9 cellular contexts compared by ENCODE assay signal in the genomic region with DNA sequence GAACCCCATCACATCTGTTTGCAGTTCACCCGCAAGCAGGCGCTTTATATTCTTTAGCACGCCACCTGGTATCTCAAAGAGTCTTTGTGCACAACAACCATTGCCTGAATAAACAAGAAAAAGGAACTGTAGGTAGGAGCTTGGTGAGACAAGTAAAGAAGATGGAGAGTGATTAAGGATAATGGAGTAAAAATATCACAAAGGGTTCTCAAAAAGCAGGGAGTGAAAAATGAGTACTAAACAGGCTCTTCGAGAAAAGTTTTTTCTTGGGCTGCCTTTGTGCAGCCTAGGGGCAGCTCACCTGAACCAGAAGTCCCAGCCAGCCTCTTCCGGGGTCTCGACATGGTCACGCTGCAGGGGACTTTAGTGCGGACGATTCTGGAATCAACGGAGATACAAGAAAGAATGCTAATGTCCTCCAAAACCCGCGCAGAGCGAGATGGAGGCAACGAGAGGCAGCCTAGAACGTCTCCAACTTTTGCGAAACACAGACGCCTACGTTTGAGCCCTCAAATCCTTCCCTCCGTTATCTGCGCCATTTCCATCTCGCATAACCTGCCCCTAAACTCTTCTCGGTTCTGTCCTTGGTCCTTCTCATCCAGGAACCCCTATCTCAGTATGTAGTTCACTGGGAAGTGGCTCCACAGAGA. TPM values are rescaled to one million over a fixed set of nuclear protein-coding genes. Genes with fewer than 3 reads are reported as not detected.
DNase-seq lines count a peak whose midpoint lies in the region; ATAC-seq, FAIRE-seq and TF ChIP-seq lines count a peak whose summit lies in the region.
"Had no signal": no experiment of that assay in that cellular context is flagged by ENCODE, and none has a peak within 500 bp of the region (broad histone marks: within the 10 kb centered on the region; RNA-seq: fewer than 3 reads in every experiment).

No MANE protein-coding gene starts in this region.

- ATAC-seq in HG02870 (IDR thresholded peaks at IDR 0.05; ENCODE audit: unreplicated experiment) = peak; percentile 26
- peak; percentile 49 for ATAC-seq in stimulated activated memory B cell treated with anti-CD40 and anti-IgM and Interleukin-4, amounts not matched to agents 10 μg/mL and 1 μg/mL and 100 μg/mL, for 72 hours

- peak overlapping the region; percentile 81 for H3K9ac ChIP-seq in astrocyte (ENCODE audit: low read length)

- peak overlapping the region; percentile 41 for H3K27ac ChIP-seq in astrocyte (ENCODE audit: low read depth, low read length)

- no peaks in the 10 kb centered on the region for H3K27me3 ChIP-seq in astrocyte (ENCODE audit: insufficient read depth, low read length)

- peak overlapping the region; percentile 98 for H3K4me2 ChIP-seq in astrocyte (ENCODE audit: low read length)

- no peak for FAIRE-seq in astrocyte (lab: Jason Lieb, UNC)
- FAIRE-seq: islet of Langerhans had no signal

- intact Hi-C loops in activated CD4-positive, alpha-beta T cell treated with anti-CD3 and anti-CD28 coated beads, Interleukin-2, amount 10 ng/mL, durations not matched to agents 24 days and 14 days (cut with micrococcal nuclease) = loop anchor here (1.0 kb wide), 3 partner anchors 23 to 79 kb away; partner anchors contain the start of genes GLB1L2 and VPS26B

- peak overlapping the region; percentile 94 for H3K4me3 Mint-ChIP-seq in activated CD4-positive, alpha-beta T cell treated with anti-CD3 and anti-CD28 coated beads, Interleukin-2, amount 10 ng/mL, durations not matched to agents 24 days and 14 days
- peak overlapping the region; percentile 98 for H3K4me3 Mint-ChIP-seq in astrocyte (ENCODE audit: unreplicated experiment)
- H3K4me3 Mint-ChIP-seq in stimulated activated memory B cell treated with anti-CD40 and anti-IgM and Interleukin-4, amounts not matched to agents 10 μg/mL and 1 μg/mL and 100 μg/mL, for 72 hours = peak overlapping the region; percentile 95

- peak overlapping the region; percentile 93 for H2AFZ ChIP-seq in astrocyte (ENCODE audit: low read depth, low read length)

- TF ChIP-seq CTCF in astrocyte (IDR thresholded peaks at IDR 0.05; ENCODE audit: insufficient read depth, low read depth, low read length) = no peak

- H3K4me1 ChIP-seq in astrocyte (ENCODE audit: insufficient read depth, low read length) = peaks cover 10% of the 10 kb centered on the region

- peaks cover 25% of the 10 kb centered on the region for H3K79me2 ChIP-seq in astrocyte (ENCODE audit: insufficient read depth, low read length)

- no peaks in the 10 kb centered on the region for H3K9me3 Mint-ChIP-seq in activated CD4-positive, alpha-beta T cell treated with anti-CD3 and anti-CD28 coated beads, Interleukin-2, amount 10 ng/mL, durations not matched to agents 24 days and 14 days
- no peaks in the 10 kb centered on the region for H3K9me3 Mint-ChIP-seq in astrocyte (ENCODE audit: unreplicated experiment)
- H3K9me3 Mint-ChIP-seq in stimulated activated memory B cell treated with anti-CD40 and anti-IgM and Interleukin-4, amounts not matched to agents 10 μg/mL and 1 μg/mL and 100 μg/mL, for 72 hours = no peaks in the 10 kb centered on the region

- peaks cover 27% of the 10 kb centered on the region for H3K4me1 Mint-ChIP-seq in activated CD4-positive, alpha-beta T cell treated with anti-CD3 and anti-CD28 coated beads, Interleukin-2, amount 10 ng/mL, durations not matched to agents 24 days and 14 days
- peaks cover 4% of the 10 kb centered on the region for H3K4me1 Mint-ChIP-seq in astrocyte (ENCODE audit: low read depth, unreplicated experiment)
- peaks cover 34% of the 10 kb centered on the region for H3K4me1 Mint-ChIP-seq in stimulated activated memory B cell treated with anti-CD40 and anti-IgM and Interleukin-4, amounts not matched to agents 10 μg/mL and 1 μg/mL and 100 μg/mL, for 72 hours

- peak; percentile 79 for DNase-seq in activated CD4-positive, alpha-beta T cell treated with anti-CD3 and anti-CD28 coated beads, Interleukin-2, amount 10 ng/mL, durations not matched to agents 24 days and 14 days
- DNase-seq in activated CD4-positive, alpha-beta T cell treated with anti-CD3 and anti-CD28 coated beads, Interleukin-2, amount 50 U/mL, for 1 hour = no peak
- DNase-seq in NCI-H345 (lab: John Stamatoyannopoulos, UW) (peak; percentile 48), astrocyte (ENCODE audit: low read depth) (no peak), iPS-NIHi11 (ENCODE audit: low spot score) (peak; percentile 47), T-helper 9 cell (no peak)

- H3K27ac Mint-ChIP-seq in activated CD4-positive, alpha-beta T cell treated with anti-CD3 and anti-CD28 coated beads, Interleukin-2, amount 10 ng/mL, durations not matched to agents 24 days and 14 days = peak overlapping the region; percentile 88
- H3K27ac Mint-ChIP-seq in astrocyte (ENCODE audit: unreplicated experiment) = peak overlapping the region; percentile 70
- H3K27ac Mint-ChIP-seq in stimulated activated memory B cell treated with anti-CD40 and anti-IgM and Interleukin-4, amounts not matched to agents 10 μg/mL and 1 μg/mL and 100 μg/mL, for 72 hours = peak overlapping the region; percentile 92

- no peaks in the 10 kb centered on the region for H3K27me3 Mint-ChIP-seq in activated CD4-positive, alpha-beta T cell treated with anti-CD3 and anti-CD28 coated beads, Interleukin-2, amount 10 ng/mL, durations not matched to agents 24 days and 14 days
- H3K27me3 Mint-ChIP-seq in astrocyte (ENCODE audit: low read depth, unreplicated experiment) = no peaks in the 10 kb centered on the region
- H3K27me3 Mint-ChIP-seq in stimulated activated memory B cell treated with anti-CD40 and anti-IgM and Interleukin-4, amounts not matched to agents 10 μg/mL and 1 μg/mL and 100 μg/mL, for 72 hours = no peaks in the 10 kb centered on the region

- peaks cover 13% of the 10 kb centered on the region for H3K36me3 ChIP-seq in astrocyte (ENCODE audit: insufficient read depth, low read length)

- peak overlapping the region; percentile 95 for H3K4me3 ChIP-seq in astrocyte (ENCODE audit: insufficient read depth, low read depth, low read length)

- peaks cover 16% of the 10 kb centered on the region for H4K20me1 ChIP-seq in astrocyte (ENCODE audit: insufficient read depth, low read length)

- H3K36me3 Mint-ChIP-seq in activated CD4-positive, alpha-beta T cell treated with anti-CD3 and anti-CD28 coated beads, Interleukin-2, amount 10 ng/mL, durations not matched to agents 24 days and 14 days (ENCODE audit: low read depth) = peaks cover 17% of the 10 kb centered on the region
- H3K36me3 Mint-ChIP-seq in astrocyte (ENCODE audit: low read depth, unreplicated experiment) = peaks cover 2% of the 10 kb centered on the region
- H3K36me3 Mint-ChIP-seq in stimulated activated memory B cell treated with anti-CD40 and anti-IgM and Interleukin-4, amounts not matched to agents 10 μg/mL and 1 μg/mL and 100 μg/mL, for 72 hours = peaks cover 17% of the 10 kb centered on the region

- H3K9me3 ChIP-seq in astrocyte (ENCODE audit: insufficient read depth, low read depth, low read length) = no peaks in the 10 kb centered on the region

RNA-seq across cellular contexts. Expression of gene THYN1, which starts 0.5 kb away (rescaled TPM):
- 61.6 and 69.1 TPM in 2 replicates for total RNA-seq in activated CD4-positive, alpha-beta T cell treated with anti-CD3 and anti-CD28 coated beads, Interleukin-2, amount 10 ng/mL, durations not matched to agents 24 days and 14 days
- total RNA-seq in astrocyte = 30.5 and 31.6 TPM in 2 replicates

RNA-seq across cellular contexts. Expression of gene ACAD8, which starts 0.7 kb away (rescaled TPM):
- total RNA-seq in activated CD4-positive, alpha-beta T cell treated with anti-CD3 and anti-CD28 coated beads, Interleukin-2, amount 10 ng/mL, durations not matched to agents 24 days and 14 days = 26.0 and 26.7 TPM in 2 replicates
- 15.2 and 15.8 TPM in 2 replicates for total RNA-seq in astrocyte

RNA-seq across cellular contexts. Expression of gene GLB1L3, which starts 23.5 kb away (rescaled TPM):
- total RNA-seq in activated CD4-positive, alpha-beta T cell treated with anti-CD3 and anti-CD28 coated beads, Interleukin-2, amount 10 ng/mL, durations not matched to agents 24 days and 14 days = 16.5 and 17.0 TPM in 2 replicates
- total RNA-seq in astrocyte = 0.20 and 0.22 TPM in 2 replicates

RNA-seq across cellular contexts. Expression of gene VPS26B, which starts 28.2 kb away (rescaled TPM):
- total RNA-seq in activated CD4-positive, alpha-beta T cell treated with anti-CD3 and anti-CD28 coated beads, Interleukin-2, amount 10 ng/mL, durations not matched to agents 24 days and 14 days = 41.6 and 42.6 TPM in 2 replicates
- 46.6 and 47.8 TPM in 2 replicates for total RNA-seq in astrocyte

RNA-seq across cellular contexts. Expression of gene NCAPD3, which starts 28.9 kb away (rescaled TPM):
- total RNA-seq in activated CD4-positive, alpha-beta T cell treated with anti-CD3 and anti-CD28 coated beads, Interleukin-2, amount 10 ng/mL, durations not matched to agents 24 days and 14 days = 108 and 111 TPM in 2 replicates
- 17.0 and 18.5 TPM in 2 replicates for total RNA-seq in astrocyte

Comparison
In these comparisons a context has a peak if more than half of its experiments do, and no peak if none do; other contexts are left out.
1. DNase-seq: peak in activated CD4-positive, alpha-beta T cell treated with anti-CD3 and anti-CD28 coated beads, Interleukin-2, amount 10 ng/mL, durations not matched to agents 24 days and 14 days (single experiment), NCI-H345 (single experiment) and iPS-NIHi11 (single experiment); none in activated CD4-positive, alpha-beta T cell treated with anti-CD3 and anti-CD28 coated beads, Interleukin-2, amount 50 U/mL, for 1 hour (single experiment), astrocyte (single experiment) and T-helper 9 cell (single experiment).
2. RNA of gene GLB1L3, which starts 23.5 kb away (total RNA-seq): 16.5 to 17.0 TPM in activated CD4-positive, alpha-beta T cell treated with anti-CD3 and anti-CD28 coated beads, Interleukin-2, amount 10 ng/mL, durations not matched to agents 24 days and 14 days; 0.20 to 0.22 TPM in astrocyte; every median in the first group is over 10 times any median in the second.
3. Peak in every context shown above with its lines, with median percentiles within 50 percentile points of each other: H3K27ac Mint-ChIP-seq and H3K4me3 Mint-ChIP-seq.